ENCODE assay signal across 1 cellular context in the genomic region with DNA sequence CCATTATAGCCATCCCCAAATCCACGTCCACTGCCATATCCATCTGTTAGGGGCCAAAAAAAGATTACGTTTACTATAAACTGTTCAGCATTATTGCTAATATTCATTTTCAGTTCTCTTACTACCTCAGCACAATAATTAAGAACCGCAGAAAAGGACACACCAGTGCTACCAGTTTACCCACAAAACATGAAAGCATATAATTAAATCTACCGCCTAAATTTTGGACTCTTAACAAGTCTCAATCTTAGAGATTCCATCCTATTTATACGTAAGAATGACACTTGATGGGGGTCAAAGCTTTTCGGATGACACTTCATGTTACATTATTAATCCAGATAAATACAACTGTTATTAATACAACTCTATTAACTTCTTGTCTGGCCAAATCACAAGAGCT.
TF ChIP-seq lines count a peak whose summit lies in the region.

No MANE protein-coding gene starts in this region.

TF ChIP-seq in GM12878, 131 proteins besides CTCF, POLR2A, EP300 and RAD21:
- TF ChIP-seq SIN3A (IDR thresholded peaks at IDR 0.05; ENCODE audit: low read depth, low read length) (no peak), KAT2A (conservative IDR thresholded peaks at IDR 0.05; ENCODE audit: control insufficient read depth, low read depth, low read length) (no peak), EZH2 (IDR thresholded peaks at IDR 0.05; ENCODE audit: borderline replicate concordance, control insufficient read depth, low read depth, low read length) (no peak), ETV6 (conservative IDR thresholded peaks at IDR 0.05 in 1 of 2, IDR thresholded peaks at IDR 0.05 in 1 of 2; ENCODE audit: borderline replicate concordance in 1 of 2, low read depth in 1 of 2) (no peak), NFIC (IDR thresholded peaks at IDR 0.05; ENCODE audit: low read depth, low read length) (no peak), SP1 (IDR thresholded peaks at IDR 0.05; ENCODE audit: low read depth, low read length) (no peak), NR2F1 (conservative IDR thresholded peaks at IDR 0.05) (no peak), NRF1 (conservative IDR thresholded peaks at IDR 0.05; ENCODE audit: low read depth, low read length) (no peak), GATAD2B (conservative IDR thresholded peaks at IDR 0.05; ENCODE audit: low read depth) (no peak)
- TF ChIP-seq, protein P1, sequence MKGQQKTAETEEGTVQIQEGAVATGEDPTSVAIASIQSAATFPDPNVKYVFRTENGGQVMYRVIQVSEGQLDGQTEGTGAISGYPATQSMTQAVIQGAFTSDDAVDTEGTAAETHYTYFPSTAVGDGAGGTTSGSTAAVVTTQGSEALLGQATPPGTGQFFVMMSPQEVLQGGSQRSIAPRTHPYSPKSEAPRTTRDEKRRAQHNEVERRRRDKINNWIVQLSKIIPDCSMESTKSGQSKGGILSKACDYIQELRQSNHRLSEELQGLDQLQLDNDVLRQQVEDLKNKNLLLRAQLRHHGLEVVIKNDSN (IDR thresholded peaks at IDR 0.05; ENCODE audit: borderline replicate concordance, extremely low read length, insufficient read depth, low read depth, low read length): no peak
- TF ChIP-seq, protein P2, sequence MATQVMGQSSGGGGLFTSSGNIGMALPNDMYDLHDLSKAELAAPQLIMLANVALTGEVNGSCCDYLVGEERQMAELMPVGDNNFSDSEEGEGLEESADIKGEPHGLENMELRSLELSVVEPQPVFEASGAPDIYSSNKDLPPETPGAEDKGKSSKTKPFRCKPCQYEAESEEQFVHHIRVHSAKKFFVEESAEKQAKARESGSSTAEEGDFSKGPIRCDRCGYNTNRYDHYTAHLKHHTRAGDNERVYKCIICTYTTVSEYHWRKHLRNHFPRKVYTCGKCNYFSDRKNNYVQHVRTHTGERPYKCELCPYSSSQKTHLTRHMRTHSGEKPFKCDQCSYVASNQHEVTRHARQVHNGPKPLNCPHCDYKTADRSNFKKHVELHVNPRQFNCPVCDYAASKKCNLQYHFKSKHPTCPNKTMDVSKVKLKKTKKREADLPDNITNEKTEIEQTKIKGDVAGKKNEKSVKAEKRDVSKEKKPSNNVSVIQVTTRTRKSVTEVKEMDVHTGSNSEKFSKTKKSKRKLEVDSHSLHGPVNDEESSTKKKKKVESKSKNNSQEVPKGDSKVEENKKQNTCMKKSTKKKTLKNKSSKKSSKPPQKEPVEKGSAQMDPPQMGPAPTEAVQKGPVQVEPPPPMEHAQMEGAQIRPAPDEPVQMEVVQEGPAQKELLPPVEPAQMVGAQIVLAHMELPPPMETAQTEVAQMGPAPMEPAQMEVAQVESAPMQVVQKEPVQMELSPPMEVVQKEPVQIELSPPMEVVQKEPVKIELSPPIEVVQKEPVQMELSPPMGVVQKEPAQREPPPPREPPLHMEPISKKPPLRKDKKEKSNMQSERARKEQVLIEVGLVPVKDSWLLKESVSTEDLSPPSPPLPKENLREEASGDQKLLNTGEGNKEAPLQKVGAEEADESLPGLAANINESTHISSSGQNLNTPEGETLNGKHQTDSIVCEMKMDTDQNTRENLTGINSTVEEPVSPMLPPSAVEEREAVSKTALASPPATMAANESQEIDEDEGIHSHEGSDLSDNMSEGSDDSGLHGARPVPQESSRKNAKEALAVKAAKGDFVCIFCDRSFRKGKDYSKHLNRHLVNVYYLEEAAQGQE (IDR thresholded peaks at IDR 0.05; ENCODE audit: low read depth, low read length): no peak
TF ChIP-seq in GM12878: peak in this region for 0.
